In genomic region chr3:11434017-11434526, GRCh38 we compare ENCODE assay signal across 9 cellular contexts.
DNase-seq lines count a peak whose midpoint lies in the region; ATAC-seq and TF ChIP-seq lines count a peak whose summit lies in the region.
"Had no signal": no experiment of that assay in that cellular context is flagged by ENCODE, and none has a peak within 500 bp of the region (broad histone marks: within the 10 kb centered on the region; RNA-seq: fewer than 3 reads in every experiment).

No MANE protein-coding gene starts in this region.

- peak overlapping the region in 18 of 21 experiments; percentile 1 to 83 (median 54) for H3K27ac ChIP-seq in skin epidermis

- H3K4me3 ChIP-seq in cardiac fibroblast (replicated peaks in 1 of 2; ENCODE audit: low read depth in 2 of 2, low read length in 2 of 2): no peak overlapping the region
- H3K4me3 ChIP-seq in skin epidermis: no peak overlapping the region

- ATAC-seq in HG02840 (IDR thresholded peaks at IDR 0.05; ENCODE audit: low FRiP score, unreplicated experiment): no peak

- DNase-seq in GM04504 (ENCODE audit: low read depth) (peak; percentile 92), cardiac fibroblast (ENCODE audit: low read depth in 2 of 2) (peak; percentile 92 to 95), iris pigment epithelial cell (ENCODE audit: low read depth) (peak; percentile 83), NCI-H524 treated with DMSO at 0.1 percent for 48 hours (lab: John Stamatoyannopoulos, UW) (no peak), COLO668 (lab: John Stamatoyannopoulos, UW; ENCODE audit: unreplicated experiment) (no peak)
- no peak for DNase-seq in activated T-cell treated with anti-CD3 and anti-CD28 coated beads, Interleukin-2, amount 50 U/mL, for 48 hours
- DNase-seq: islet precursor cell had no signal

- TF ChIP-seq CTCF in cardiac fibroblast (IDR thresholded peaks at IDR 0.05; ENCODE audit: low read depth, low read length): no peak

Comparison
In these comparisons a context has a peak if more than half of its experiments do, and no peak if none do; other contexts are left out.
1. DNase-seq: peak in GM04504 (single experiment), cardiac fibroblast (2 of 2) and iris pigment epithelial cell (single experiment); none in NCI-H524 treated with DMSO at 0.1 percent for 48 hours (single experiment), activated T-cell treated with anti-CD3 and anti-CD28 coated beads, Interleukin-2, amount 50 U/mL, for 48 hours (0 of 2) and COLO668 (single experiment).